1 cellular context compared by ENCODE assay signal in the genomic region with DNA sequence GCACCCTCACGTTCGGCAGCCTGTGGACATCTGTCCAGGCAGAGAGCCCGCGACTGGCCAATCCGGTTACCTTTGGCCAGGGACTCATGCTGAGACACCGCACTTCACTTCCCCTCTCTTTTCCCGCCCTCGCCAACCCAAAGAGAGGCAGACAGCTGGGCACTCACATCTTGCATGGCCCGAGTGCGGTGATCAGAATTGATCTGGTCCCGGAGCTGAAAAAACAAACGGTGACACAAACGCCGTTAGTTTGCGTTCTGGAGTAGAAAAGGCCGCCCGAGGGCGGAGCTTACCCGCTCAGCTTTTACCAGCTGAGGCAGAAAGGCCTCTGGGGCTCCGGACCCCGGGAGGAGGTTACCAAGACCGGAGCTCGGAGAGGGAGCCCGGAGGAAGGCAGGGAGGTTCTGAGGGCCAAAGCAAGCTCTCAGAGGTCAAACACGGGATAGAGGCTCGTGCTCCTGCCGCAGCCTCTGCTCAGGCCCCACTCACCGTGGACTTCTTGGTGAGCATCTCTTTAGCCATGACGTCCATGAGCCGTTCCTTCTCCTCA.
TF ChIP-seq lines count a peak whose summit lies in the region.

No MANE protein-coding gene starts in this region.

TF ChIP-seq in H1, 55 proteins besides CTCF, POLR2A, EP300 and RAD21:
- TF ChIP-seq SP4 (IDR thresholded peaks at IDR 0.05; ENCODE audit: low read length) (no peak), SAP30 (IDR thresholded peaks at IDR 0.05; ENCODE audit: insufficient read depth, insufficient replicate concordance, low read length) (peak; percentile 50), CBX5 (IDR thresholded peaks at IDR 0.05; ENCODE audit: low read depth, low read length) (no peak), PHF8 (conservative IDR thresholded peaks at IDR 0.05; ENCODE audit: low read depth, low read length) (peak; percentile 82)
- TF ChIP-seq, protein P1, sequence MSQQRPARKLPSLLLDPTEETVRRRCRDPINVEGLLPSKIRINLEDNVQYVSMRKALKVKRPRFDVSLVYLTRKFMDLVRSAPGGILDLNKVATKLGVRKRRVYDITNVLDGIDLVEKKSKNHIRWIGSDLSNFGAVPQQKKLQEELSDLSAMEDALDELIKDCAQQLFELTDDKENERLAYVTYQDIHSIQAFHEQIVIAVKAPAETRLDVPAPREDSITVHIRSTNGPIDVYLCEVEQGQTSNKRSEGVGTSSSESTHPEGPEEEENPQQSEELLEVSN (IDR thresholded peaks at IDR 0.05): peak; percentile 41; the same call in 1 of the 2 replicates
- TF ChIP-seq, protein P2, sequence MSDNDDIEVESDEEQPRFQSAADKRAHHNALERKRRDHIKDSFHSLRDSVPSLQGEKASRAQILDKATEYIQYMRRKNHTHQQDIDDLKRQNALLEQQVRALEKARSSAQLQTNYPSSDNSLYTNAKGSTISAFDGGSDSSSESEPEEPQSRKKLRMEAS (IDR thresholded peaks at IDR 0.05): 0 out of 2 replicates have a peak, but pooled peaks have one; percentile 10
